Comparison of ENCODE assay signal across 16 cellular contexts in genomic region chr14:102338724-102339123, GRCh38.
"Had no signal": no experiment of that assay in that cellular context is flagged by ENCODE, and none has a peak within 500 bp of the region (broad histone marks: within the 10 kb centered on the region; RNA-seq: fewer than 3 reads in every experiment).

No MANE protein-coding gene starts in this region.

- H3K9me3 Mint-ChIP-seq: activated naive CD4-positive, alpha-beta T cell treated with anti-CD3 and anti-CD28 coated beads, Interleukin-2, amount 50 U/mL, for 24 hours; naive thymus-derived CD4-positive, alpha-beta T cell; neural crest cell had no signal

- H3K27me3 Mint-ChIP-seq: activated naive CD4-positive, alpha-beta T cell treated with anti-CD3 and anti-CD28 coated beads, Interleukin-2, amount 50 U/mL, for 24 hours; naive thymus-derived CD4-positive, alpha-beta T cell had no signal

- H3K4me1 Mint-ChIP-seq: neural crest cell had no signal

- ATAC-seq: heart right ventricle; left lobe of liver; lower lobe of right lung; naive thymus-derived CD4-positive, alpha-beta T cell had no signal

- DNase-seq: activated gamma-delta T cell treated with Interleukin-2 at 50 U/mL for 16 hours; central memory CD4-positive, alpha-beta T cell; heart right ventricle; kidney; lower lobe of right lung; naive thymus-derived CD4-positive, alpha-beta T cell; sigmoid colon; stimulated activated CD4-positive, alpha-beta T cell treated with anti-CD3 and anti-CD28 coated beads, Interleukin-2, amount 100 ng/mL, for 48 hours; stimulated activated CD8-positive, alpha-beta memory T cell treated with anti-CD3 and anti-CD28 coated beads, Interleukin-4, amount 100 ng/mL, for 48 hours; stimulated activated naive CD4-positive, alpha-beta T cell; T-helper 1 cell; thyroid gland; WERI-Rb-1 had no signal

- H3K27ac Mint-ChIP-seq: activated naive CD4-positive, alpha-beta T cell treated with anti-CD3 and anti-CD28 coated beads, Interleukin-2, amount 50 U/mL, for 24 hours had no signal

- H3K4me3 Mint-ChIP-seq: activated naive CD4-positive, alpha-beta T cell treated with anti-CD3 and anti-CD28 coated beads, Interleukin-2, amount 50 U/mL, for 24 hours; naive thymus-derived CD4-positive, alpha-beta T cell; neural crest cell had no signal
